ENCODE assay signal across 26 cellular contexts in genomic region chr1:183368213-183369108, GRCh38. TPM values are rescaled to one million over a fixed set of nuclear protein-coding genes. Genes with fewer than 3 reads are reported as not detected.
DNase-seq lines count a peak whose midpoint lies in the region; ATAC-seq and TF ChIP-seq lines count a peak whose summit lies in the region.
"Had no signal": no experiment of that assay in that cellular context is flagged by ENCODE, and none has a peak within 500 bp of the region (broad histone marks: within the 10 kb centered on the region; RNA-seq: fewer than 3 reads in every experiment).

No MANE protein-coding gene starts in this region.

- DNase-seq in G401 (ENCODE audit: low spot score) (peak; percentile 48), NB4 (ENCODE audit: low read depth) (peak; percentile 4), dermis blood vessel endothelial cell (peak; percentile 1), nephron progenitor cell (no peak), NAMALWA (ENCODE audit: low spot score) (no peak)
- no peak for DNase-seq in central memory CD4-positive, alpha-beta T cell
- DNase-seq: activated CD8-positive, alpha-beta T cell treated with anti-CD3 and anti-CD28 coated beads for 36 hours; activated naive CD4-positive, alpha-beta T cell treated with Interleukin-2 at 50 U/mL for 16 hours; activated T-cell treated with anti-CD3 and anti-CD28 coated beads, Interleukin-2, amount 50 U/mL, for 24 hours; CD8-positive, alpha-beta T cell; DMS53; dorsolateral prefrontal cortex; gastrocnemius medialis; H7; kidney; natural killer cell; NCI-H1436; Peyer's patch; spleen; stimulated activated CD4-positive, alpha-beta T cell treated with anti-CD3 and anti-CD28 coated beads, Interleukin-4, amount 100 ng/mL, for 4 hours; stomach; upper lobe of right lung had no signal

- peaks cover 19% of the 10 kb centered on the region for H3K4me1 Mint-ChIP-seq in nephron progenitor cell
- H3K4me1 Mint-ChIP-seq: memory B cell, natural killer cell had no signal

- no peak overlapping the region for H3K4me3 ChIP-seq in NB4 (ENCODE audit: low read depth, low read length)
- H3K4me3 ChIP-seq: cardiac muscle cell, dorsolateral prefrontal cortex, gastrocnemius medialis, Peyer's patch, spleen, stomach, upper lobe of right lung had no signal

- no peak overlapping the region for H3K4me3 Mint-ChIP-seq in nephron progenitor cell
- H3K4me3 Mint-ChIP-seq: activated CD8-positive, alpha-beta T cell treated with anti-CD3 and anti-CD28 coated beads for 36 hours; activated T-cell treated with anti-CD3 and anti-CD28 coated beads, Interleukin-2, amount 50 U/mL, for 24 hours; CD8-positive, alpha-beta T cell; memory B cell; natural killer cell had no signal

- in situ Hi-C loops in G401 (cut with HindIII; ENCODE audit: low sequenced_read_pairs): no loop called here

- H3K36me3 Mint-ChIP-seq in nephron progenitor cell (ENCODE audit: low read depth): no peaks in the 10 kb centered on the region
- H3K36me3 Mint-ChIP-seq: CD8-positive, alpha-beta T cell; memory B cell; natural killer cell had no signal

- ATAC-seq in GM21786 (IDR thresholded peaks at IDR 0.05; ENCODE audit: unreplicated experiment) (no peak), HG03457 (IDR thresholded peaks at IDR 0.05; ENCODE audit: unreplicated experiment) (no peak)
- ATAC-seq: activated CD8-positive, alpha-beta T cell treated with anti-CD3 and anti-CD28 coated beads for 36 hours; CD8-positive, alpha-beta T cell; gastrocnemius medialis; natural killer cell; upper lobe of right lung had no signal

- TF ChIP-seq CTCF in NB4 (IDR thresholded peaks at IDR 0.05; ENCODE audit: low read depth, low read length) (no peak), nephron progenitor cell (IDR thresholded peaks at IDR 0.05) (no peak)

- H3K27ac Mint-ChIP-seq in nephron progenitor cell: peak overlapping the region; percentile 14
- H3K27ac Mint-ChIP-seq: activated CD8-positive, alpha-beta T cell treated with anti-CD3 and anti-CD28 coated beads for 36 hours; activated T-cell treated with anti-CD3 and anti-CD28 coated beads, Interleukin-2, amount 50 U/mL, for 24 hours; CD8-positive, alpha-beta T cell; memory B cell; natural killer cell had no signal

- peaks cover 6% of the 10 kb centered on the region for H3K27me3 Mint-ChIP-seq in nephron progenitor cell (ENCODE audit: low read depth, poor library complexity)

- TF ChIP-seq POLR2A in NB4 (IDR thresholded peaks at IDR 0.05; ENCODE audit: extremely low read depth, insufficient read length): no peak

- no peaks in the 10 kb centered on the region for H3K9me3 Mint-ChIP-seq in nephron progenitor cell
- H3K9me3 Mint-ChIP-seq: activated CD8-positive, alpha-beta T cell treated with anti-CD3 and anti-CD28 coated beads for 36 hours; activated T-cell treated with anti-CD3 and anti-CD28 coated beads, Interleukin-2, amount 50 U/mL, for 24 hours; CD8-positive, alpha-beta T cell; memory B cell; natural killer cell had no signal

RNA-seq across cellular contexts. Expression of gene NMNAT2, which starts 49.7 kb away (rescaled TPM):
- total RNA-seq in G401 (2014; rRNA removed; shearing (Covaris generic)): 0.27 and 0.62 TPM in 2 replicates
- 0.28 and 0.68 TPM in 2 replicates for total RNA-seq in dermis blood vessel endothelial cell
- total RNA-seq: activated CD8-positive, alpha-beta T cell treated with anti-CD3 and anti-CD28 coated beads for 36 hours; CD8-positive, alpha-beta T cell; natural killer cell had no signal

Comparison
In these comparisons a context has a peak if more than half of its experiments do, and no peak if none do; other contexts are left out.
1. DNase-seq: peak in G401 (single experiment), NB4 (single experiment) and dermis blood vessel endothelial cell (single experiment); none in nephron progenitor cell (single experiment), NAMALWA (single experiment) and central memory CD4-positive, alpha-beta T cell (single experiment).